Comparison of ENCODE assay signal across 8 cellular contexts in the genomic region with DNA sequence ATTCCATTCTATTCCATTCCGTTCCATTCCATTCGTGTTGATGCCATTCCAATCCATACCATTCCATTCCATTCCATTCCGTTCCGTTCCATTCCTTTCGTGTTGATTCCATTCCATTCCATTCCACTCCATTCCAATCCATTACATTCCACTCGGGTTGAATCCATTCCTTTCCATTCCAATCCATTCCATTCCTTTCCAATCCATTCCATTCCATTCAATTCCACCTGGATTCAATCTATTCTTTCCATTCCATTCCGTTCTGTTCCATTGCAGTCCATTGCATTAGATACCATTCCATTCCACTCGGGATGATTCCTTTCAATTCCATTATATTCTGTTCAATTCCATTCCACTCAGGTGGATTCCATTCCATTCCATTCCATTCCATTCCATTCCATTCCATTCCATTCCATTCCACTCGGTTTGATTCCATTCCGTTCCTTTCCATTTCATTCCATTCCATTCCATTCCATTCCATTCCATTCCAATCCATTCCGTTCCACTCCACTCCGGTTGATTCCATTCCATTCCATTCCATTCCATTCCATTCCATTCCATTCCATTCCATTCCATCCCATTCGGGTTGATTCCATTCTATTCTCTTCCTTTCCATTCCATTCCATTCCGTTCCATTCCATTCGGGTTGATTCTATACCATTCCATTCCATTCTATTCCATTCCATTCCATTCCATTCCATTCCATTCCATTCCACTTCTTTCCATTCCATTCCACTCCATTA.
DNase-seq lines count a peak whose midpoint lies in the region; ATAC-seq and TF ChIP-seq lines count a peak whose summit lies in the region.
"Not testable (repeated sequence)": the region's sequence is repeated elsewhere in the genome, so short reads cannot be mapped to it uniquely, and the experiment has no call there.

No MANE protein-coding gene starts in this region.

- in situ Hi-C loops in mammary epithelial cell (cut with MboI; ENCODE audit: low sequenced_read_pairs in 2 of 2) = not testable (repeated sequence)

- peaks cover 23 to 60% (median 52%) of the 10 kb centered on the region in 11 donors for H3K9me3 Mint-ChIP-seq in naive thymus-derived CD4-positive, alpha-beta T cell

- POLR2A ChIA-PET in naive thymus-derived CD4-positive, alpha-beta T cell (lab: Charles Lee) = not testable (repeated sequence)

- H3K9ac ChIP-seq in mammary epithelial cell (ENCODE audit: insufficient read depth, low read length) = not testable (repeated sequence)

- not testable (repeated sequence) for H2AFZ ChIP-seq in mammary epithelial cell (ENCODE audit: low read depth, low read length)

- H4K20me1 ChIP-seq in mammary epithelial cell (ENCODE audit: insufficient read depth, low read length) = not testable (repeated sequence)

- H3K27me3 ChIP-seq in mammary epithelial cell (ENCODE audit: insufficient read depth, low read length); naive thymus-derived CD4-positive, alpha-beta T cell (ENCODE audit: control insufficient read depth in 2 of 2, insufficient read depth in 2 of 2, low read length in 2 of 2): not testable (repeated sequence)

- not testable (repeated sequence) for H3K27ac ChIP-seq in mammary epithelial cell (ENCODE audit: insufficient read depth, low read depth, low read length); naive thymus-derived CD4-positive, alpha-beta T cell (ENCODE audit: low read depth, low read length)
- H3K27ac ChIP-seq in temporal lobe (ENCODE audit: low read depth, low read length) = peak overlapping the region; percentile 7

- DNase-seq in EL (peak; percentile 25), NAMALWA (ENCODE audit: low spot score) (peak; percentile 50), mammary epithelial cell (peak; percentile 61), fibroblast of villous mesenchyme (ENCODE audit: low read depth) (peak; percentile 16), kidney tubule cell (ENCODE audit: low spot score) (peak; percentile 69)
- DNase-seq in naive thymus-derived CD4-positive, alpha-beta T cell = peak in 1 of 9 donors; percentile 15

- H3K36me3 ChIP-seq in mammary epithelial cell (ENCODE audit: insufficient read depth, low read length); naive thymus-derived CD4-positive, alpha-beta T cell (ENCODE audit: control insufficient read depth in 2 of 3, insufficient read depth in 3 of 3, low read length in 3 of 3): not testable (repeated sequence)

- intact Hi-C loops in mammary epithelial cell (cut with micrococcal nuclease); naive thymus-derived CD4-positive, alpha-beta T cell (cut with micrococcal nuclease): not testable (repeated sequence)

- H3K4me2 ChIP-seq in mammary epithelial cell (ENCODE audit: insufficient read depth, low read depth, low read length) = not testable (repeated sequence)

- not testable (repeated sequence) for BruUV-seq in mammary epithelial cell (replicated peaks; lab: Mats Ljungman, UMichigan)

- not testable (repeated sequence) for TF ChIP-seq CTCF in mammary epithelial cell (conservative IDR thresholded peaks at IDR 0.05 in 1 of 2, IDR thresholded peaks at IDR 0.05 in 1 of 2; ENCODE audit: extremely low read depth in 1 of 2, insufficient read depth in 1 of 2, low read depth in 1 of 2, low read length in 2 of 2); fibroblast of villous mesenchyme (IDR thresholded peaks at IDR 0.05; ENCODE audit: insufficient read depth, low read depth, low read length)

- not testable (repeated sequence) for H3K4me1 ChIP-seq in mammary epithelial cell (ENCODE audit: insufficient read depth, low read length); naive thymus-derived CD4-positive, alpha-beta T cell (ENCODE audit: control insufficient read depth in 2 of 2, insufficient read depth in 2 of 2, low read length in 2 of 2)

- not testable (repeated sequence) for H3K79me2 ChIP-seq in mammary epithelial cell (ENCODE audit: insufficient read depth, low read length)

- peaks cover 21 to 45% (median 41%) of the 10 kb centered on the region in 5 donors for H3K36me3 Mint-ChIP-seq in naive thymus-derived CD4-positive, alpha-beta T cell

- ATAC-seq in HG02642 (IDR thresholded peaks at IDR 0.05; ENCODE audit: poor library complexity, unreplicated experiment) = peak; percentile 12
- peak; percentile 11 for ATAC-seq in naive thymus-derived CD4-positive, alpha-beta T cell

- not testable (repeated sequence) for H3K4me3 ChIP-seq in mammary epithelial cell (replicated peaks in 1 of 3; ENCODE audit: insufficient read depth in 1 of 3, low read depth in 2 of 3, low read length in 3 of 3); fibroblast of villous mesenchyme (ENCODE audit: low read depth, low read length); naive thymus-derived CD4-positive, alpha-beta T cell (ENCODE audit: low read length)

- peaks cover 0 to 27% (median 0%) of the 10 kb centered on the region in 7 donors for H3K4me1 Mint-ChIP-seq in naive thymus-derived CD4-positive, alpha-beta T cell

- not testable (repeated sequence) for H3K27me3 Mint-ChIP-seq in naive thymus-derived CD4-positive, alpha-beta T cell

- not testable (repeated sequence) for H3K27ac Mint-ChIP-seq in naive thymus-derived CD4-positive, alpha-beta T cell

- peaks cover 54% of the 10 kb centered on the region for H3K9me3 ChIP-seq in mammary epithelial cell (replicated peaks; ENCODE audit: insufficient read depth, low read length)
- H3K9me3 ChIP-seq in naive thymus-derived CD4-positive, alpha-beta T cell (ENCODE audit: control insufficient read depth in 2 of 3, low read length in 3 of 3) = peaks cover 6 to 52% (median 9%) of the 10 kb centered on the region in 3 experiments

- not testable (repeated sequence) for H3K4me3 Mint-ChIP-seq in naive thymus-derived CD4-positive, alpha-beta T cell

- dilution Hi-C loops in mammary epithelial cell (cut with HindIII; ENCODE audit: low sequenced_read_pairs) = not testable (repeated sequence)

- CTCF ChIA-PET in mammary epithelial cell (lab: Charles Lee; ENCODE audit: low non-redundant PET); naive thymus-derived CD4-positive, alpha-beta T cell (lab: Charles Lee): not testable (repeated sequence)

- 43% methylated on average over 15 of the region's 15 CpGs for WGBS in mammary epithelial cell (ENCODE audit: low coverage, missing lambda C conversion rate)
